In genomic region chr16:11328172-11329079, GRCh38 we compare ENCODE assay signal across 8 cellular contexts. TPM values are rescaled to one million over a fixed set of nuclear protein-coding genes. Genes with fewer than 3 reads are reported as not detected.
A peak's percentile ranks its signal among the peaks of the same experiment; 100 is the strongest.
DNase-seq lines count a peak whose midpoint lies in the region; ATAC-seq and TF ChIP-seq lines count a peak whose summit lies in the region.

No MANE protein-coding gene starts in this region.

- H3K9ac ChIP-seq in duodenal mucosa (ENCODE audit: low read depth in 1 of 2, low read length in 2 of 2): peak overlapping the region in 1 of 2 donors; percentile 7

- TF ChIP-seq CTCF in stomach (IDR thresholded peaks at IDR 0.05): no peak

- no peak for TF ChIP-seq POLR2A in stomach (IDR thresholded peaks at IDR 0.05)

- H3K27me3 ChIP-seq in duodenal mucosa (ENCODE audit: control insufficient read depth in 1 of 2, insufficient read depth in 2 of 2, low read length in 2 of 2) (no peaks in the 10 kb centered on the region), stomach (no peaks in the 10 kb centered on the region)

- intact Hi-C loops in stomach (cut with DNase I; ENCODE audit: low total_unique reads): no loop called here

- WGBS in mesodermal cell (ENCODE audit: insufficient coverage in 2 of 2), 2 experiments: 15 to 18% methylated on average over 9 of the region's 12 CpGs
- 32 to 41% (median 40%) methylated on average over 12 of the region's 12 CpGs for WGBS in stomach, 5 donors

- peak; percentile 77 for TF ChIP-seq EP300 in Ishikawa (IDR thresholded peaks at IDR 0.05; ENCODE audit: borderline replicate concordance)
- TF ChIP-seq EP300 in stomach (IDR thresholded peaks at IDR 0.05): no peak

- ATAC-seq in GM21737 (IDR thresholded peaks at IDR 0.05; ENCODE audit: unreplicated experiment): peak; percentile 69

- H3K27ac ChIP-seq in duodenal mucosa (ENCODE audit: low read depth, low read length): peak overlapping the region; percentile 47
- peak overlapping the region; percentile 98 for H3K27ac ChIP-seq in mesodermal cell (ENCODE audit: low read depth, low read length, severe bottlenecking)
- peak overlapping the region in 3 of 5 donors; percentile 34 to 61 (median 37) for H3K27ac ChIP-seq in stomach

- DNase-seq in activated CD4-positive, CD25-positive, alpha-beta regulatory T cell (lab: John Stamatoyannopoulos, UW): peak in 3 of 4 experiments; percentile 22 to 30 (median 28)
- peak; percentile 62 for DNase-seq in stomach
- no peak for DNase-seq in putamen (ENCODE audit: low spot score)

- no peaks in the 10 kb centered on the region for H3K36me3 ChIP-seq in duodenal mucosa (ENCODE audit: control insufficient read depth in 1 of 2, insufficient read depth in 2 of 2, low read length in 2 of 2)
- H3K36me3 ChIP-seq in mesodermal cell (ENCODE audit: control insufficient read depth, insufficient read depth, low read length): no peaks in the 10 kb centered on the region
- H3K36me3 ChIP-seq in stomach: no peaks in the 10 kb centered on the region

- TF ChIP-seq RAD21 in Ishikawa (IDR thresholded peaks at IDR 0.05; ENCODE audit: low read depth): peak; percentile 29; the same call in 1 of the 2 replicates

- H3K4me3 ChIP-seq in GM08714 (ENCODE audit: low read length) (peak overlapping the region; percentile 51; the same call in 1 of the 2 replicates), duodenal mucosa (ENCODE audit: low read depth in 1 of 2, low read length in 2 of 2) (peak overlapping the region in 1 of 2 donors; percentile 5), mesodermal cell (ENCODE audit: extremely low read depth, insufficient read depth, low read length, poor library complexity, severe bottlenecking) (peak overlapping the region; percentile 20), stomach (peak overlapping the region in 1 of 4 donors; percentile 6)

- H3K4me1 ChIP-seq in duodenal mucosa (ENCODE audit: control insufficient read depth in 1 of 2, insufficient read depth in 2 of 2, low read length in 2 of 2): peaks cover 12 to 32% of the 10 kb centered on the region in 2 donors
- H3K4me1 ChIP-seq in mesodermal cell (ENCODE audit: control insufficient read depth, insufficient read depth, low read length, poor library complexity, severe bottlenecking): peaks cover 16% of the 10 kb centered on the region
- peaks cover 11 to 20% (median 18%) of the 10 kb centered on the region in 4 donors for H3K4me1 ChIP-seq in stomach

- H3K9me3 ChIP-seq in duodenal mucosa (ENCODE audit: control insufficient read depth in 1 of 2, low read length in 2 of 2) (no peaks in the 10 kb centered on the region), mesodermal cell (ENCODE audit: control insufficient read depth, low read length) (peaks cover 8% of the 10 kb centered on the region), stomach (no peaks in the 10 kb centered on the region)

TF ChIP-seq in Ishikawa, 13 proteins besides CTCF, POLR2A, EP300 and RAD21:
- TF ChIP-seq CEBPB (IDR thresholded peaks at IDR 0.05): peak; percentile 67
- TF ChIP-seq MAX (IDR thresholded peaks at IDR 0.05): peak; percentile 42; the same call in 1 of the 2 replicates
- no peak for TF ChIP-seq ZBTB7A (IDR thresholded peaks at IDR 0.05; ENCODE audit: low read depth)
- TF ChIP-seq TEAD4 (IDR thresholded peaks at IDR 0.05): peak; percentile 94
- peak; percentile 72 for TF ChIP-seq NFIC (IDR thresholded peaks at IDR 0.05)
- peak; percentile 93 for TF ChIP-seq TCF12 (IDR thresholded peaks at IDR 0.05; ENCODE audit: low read depth)
TF ChIP-seq in Ishikawa: peak in this region for 5.

RNA-seq across cellular contexts. Expression of gene RMI2, which starts 16.8 kb away (rescaled TPM):
- 30.7 TPM for polyA plus RNA-seq in mesodermal cell (2013, experiment 1 of 2)
- 32.0 TPM for polyA plus RNA-seq in mesodermal cell (2013, experiment 2 of 2)
- 10 to 100 TPM in 3 of 5 donors, 1 to 10 TPM in 2; 2.3 to 79.9 (median 10.5) TPM for total RNA-seq in stomach
- 1 to 10 TPM; 6.9 to 9.6 (median 7.0) TPM for polyA plus RNA-seq in stomach

RNA-seq across cellular contexts. Expression of gene PRM1, which starts 47.3 kb away (rescaled TPM):
- not detected for polyA plus RNA-seq in mesodermal cell (2013, experiment 1 of 2)
- polyA plus RNA-seq in mesodermal cell (2013, experiment 2 of 2): not detected
- not detected for total RNA-seq in stomach
- polyA plus RNA-seq in stomach: not detected

RNA-seq across cellular contexts. Expression of gene PRM2, which starts 52.1 kb away (rescaled TPM):
- polyA plus RNA-seq in mesodermal cell (2013, experiment 1 of 2): not detected
- not detected for polyA plus RNA-seq in mesodermal cell (2013, experiment 2 of 2)
- not detected for total RNA-seq in stomach
- polyA plus RNA-seq in stomach: not detected

RNA-seq across cellular contexts. Expression of gene PRM3, which starts 55.0 kb away (rescaled TPM):
- polyA plus RNA-seq in mesodermal cell (2013, experiment 1 of 2): not detected
- not detected for polyA plus RNA-seq in mesodermal cell (2013, experiment 2 of 2)
- total RNA-seq in stomach: not detected
- not detected for polyA plus RNA-seq in stomach

RNA-seq across cellular contexts. Expression of gene TNP2, which starts 59.3 kb away (rescaled TPM):
- not detected for polyA plus RNA-seq in mesodermal cell (2013, experiment 1 of 2)
- polyA plus RNA-seq in mesodermal cell (2013, experiment 2 of 2): not detected
- not detected for total RNA-seq in stomach
- polyA plus RNA-seq in stomach: not detected

Comparison
In these comparisons a context has a peak if more than half of its experiments do, and no peak if none do; other contexts are left out.
1. H3K27ac ChIP-seq: peak in every context shown above with its lines; median percentile 98 in mesodermal cell; 47 in duodenal mucosa; 37 in stomach.